8 cellular contexts compared by ENCODE assay signal in the genomic region with DNA sequence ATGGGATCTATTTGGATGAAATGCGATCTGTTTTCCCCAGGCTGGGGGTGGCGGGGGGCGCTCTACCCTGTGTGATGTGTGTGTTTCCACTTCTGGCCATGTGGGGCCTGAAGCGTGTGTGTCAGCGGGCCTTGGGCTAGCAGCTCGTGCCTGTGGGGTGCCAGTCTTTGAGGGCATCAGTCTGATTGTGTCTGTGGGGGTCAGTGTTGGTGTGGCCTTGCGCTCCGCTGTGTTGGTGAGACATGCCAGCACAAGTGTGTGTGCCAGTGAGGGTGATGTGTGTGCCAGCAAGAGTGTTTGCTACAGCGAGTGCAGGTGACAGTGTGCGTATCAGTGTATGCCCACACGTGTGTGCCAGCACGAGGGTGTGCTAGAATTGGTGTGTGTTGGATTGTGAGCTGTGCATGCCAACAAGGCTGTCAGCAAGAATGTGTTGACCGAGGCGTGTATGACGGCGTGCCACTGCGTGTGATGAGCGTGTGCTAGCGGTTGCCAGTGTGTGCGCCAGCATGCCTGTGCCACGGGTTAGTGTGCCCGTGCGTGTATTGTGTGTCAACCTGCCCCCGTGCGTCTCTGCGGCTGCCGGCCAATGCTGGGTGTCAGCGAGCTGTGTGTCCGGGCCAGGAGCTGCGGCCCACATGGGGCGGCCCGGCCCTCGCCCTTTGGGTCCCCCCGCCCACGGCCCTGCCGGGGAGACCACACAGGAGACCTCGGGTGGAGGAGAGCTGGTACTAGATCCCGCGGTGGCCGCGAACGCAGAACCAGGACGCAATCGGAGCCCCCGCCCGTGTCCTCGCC. TPM values are rescaled to one million over a fixed set of nuclear protein-coding genes. Genes with fewer than 3 reads are reported as not detected.
DNase-seq lines count a peak whose midpoint lies in the region; ATAC-seq and TF ChIP-seq lines count a peak whose summit lies in the region.

No MANE protein-coding gene starts in this region.

- peak overlapping the region; percentile 62 for H3K4me3 ChIP-seq in fibroblast of pulmonary artery (replicated peaks; ENCODE audit: low read depth, low read length)

- H3K36me3 Mint-ChIP-seq in activated T-helper 1 cell treated with anti-CD3 and anti-CD28 coated beads, Interleukin-12 subunit alpha, Interleukin-12 subunit beta, Interleukin-2, Interleukin-4 antibody, amounts not matched to agents 30 ng/mL and 10 ng/mL and 1 ng/mL, durations not matched to agents 14 hours and 24 hours and 36 hours (ENCODE audit: low read depth), result no peaks in the 10 kb centered on the region

- DNase-seq in GM10266 (ENCODE audit: extremely low spot score) (peak; percentile 47), NCI-H82 treated with DMSO at 0.1 percent for 48 hours (lab: John Stamatoyannopoulos, UW; ENCODE audit: unreplicated experiment) (peak; percentile 7), fibroblast of pulmonary artery (ENCODE audit: low read depth) (no peak), nucleus accumbens (lab: John Stamatoyannopoulos, UW) (peak in 32 of 56 donors; percentile 34 to 77 (median 56)), superior temporal gyrus (ENCODE audit: extremely low spot score) (no peak), SKM-1 (lab: John Stamatoyannopoulos, UW; ENCODE audit: unreplicated experiment) (no peak)
- no peak for DNase-seq in activated T-helper 1 cell treated with anti-CD3 and anti-CD28 coated beads, Interleukin-12 subunit alpha, Interleukin-12 subunit beta, Interleukin-2, Interleukin-4 antibody, amounts not matched to agents 30 ng/mL and 10 ng/mL and 1 ng/mL, durations not matched to agents 14 hours and 24 hours and 36 hours (ENCODE audit: low spot score)

- no peak for ATAC-seq in GM18907 (IDR thresholded peaks at IDR 0.05; ENCODE audit: unreplicated experiment)

- H3K27me3 Mint-ChIP-seq in activated T-helper 1 cell treated with anti-CD3 and anti-CD28 coated beads, Interleukin-12 subunit alpha, Interleukin-12 subunit beta, Interleukin-2, Interleukin-4 antibody, amounts not matched to agents 30 ng/mL and 10 ng/mL and 1 ng/mL, durations not matched to agents 14 hours and 24 hours and 36 hours (ENCODE audit: insufficient read depth), result peaks cover 7% of the 10 kb centered on the region

- intact Hi-C loops in activated T-helper 1 cell treated with anti-CD3 and anti-CD28 coated beads, Interleukin-12 subunit alpha, Interleukin-12 subunit beta, Interleukin-2, Interleukin-4 antibody, amounts not matched to agents 30 ng/mL and 10 ng/mL and 1 ng/mL, durations not matched to agents 14 hours and 24 hours and 36 hours (cut with micrococcal nuclease), result no loop called here

- TF ChIP-seq CTCF in GM10266 (IDR thresholded peaks at IDR 0.05; ENCODE audit: control insufficient read depth, insufficient read depth, low read depth, missing control alignments), result no peak
- peak; percentile 5 for TF ChIP-seq CTCF in fibroblast of pulmonary artery (IDR thresholded peaks at IDR 0.05; ENCODE audit: low read length, missing control alignments)

- H3K4me1 Mint-ChIP-seq in activated T-helper 1 cell treated with anti-CD3 and anti-CD28 coated beads, Interleukin-12 subunit alpha, Interleukin-12 subunit beta, Interleukin-2, Interleukin-4 antibody, amounts not matched to agents 30 ng/mL and 10 ng/mL and 1 ng/mL, durations not matched to agents 14 hours and 24 hours and 36 hours (ENCODE audit: low read depth), result peaks cover 63% of the 10 kb centered on the region

- H3K4me3 Mint-ChIP-seq in activated T-helper 1 cell treated with anti-CD3 and anti-CD28 coated beads, Interleukin-12 subunit alpha, Interleukin-12 subunit beta, Interleukin-2, Interleukin-4 antibody, amounts not matched to agents 30 ng/mL and 10 ng/mL and 1 ng/mL, durations not matched to agents 14 hours and 24 hours and 36 hours, result peak overlapping the region; percentile 81

- peak overlapping the region; percentile 80 for H3K27ac Mint-ChIP-seq in activated T-helper 1 cell treated with anti-CD3 and anti-CD28 coated beads, Interleukin-12 subunit alpha, Interleukin-12 subunit beta, Interleukin-2, Interleukin-4 antibody, amounts not matched to agents 30 ng/mL and 10 ng/mL and 1 ng/mL, durations not matched to agents 14 hours and 24 hours and 36 hours

- no peaks in the 10 kb centered on the region for H3K9me3 Mint-ChIP-seq in activated T-helper 1 cell treated with anti-CD3 and anti-CD28 coated beads, Interleukin-12 subunit alpha, Interleukin-12 subunit beta, Interleukin-2, Interleukin-4 antibody, amounts not matched to agents 30 ng/mL and 10 ng/mL and 1 ng/mL, durations not matched to agents 14 hours and 24 hours and 36 hours

RNA-seq across cellular contexts. Expression of a gene that starts 0.5 kb away (rescaled TPM):
- 15.3 and 16.0 TPM in 2 replicates for total RNA-seq in activated T-helper 1 cell treated with anti-CD3 and anti-CD28 coated beads, Interleukin-12 subunit alpha, Interleukin-12 subunit beta, Interleukin-2, Interleukin-4 antibody, amounts not matched to agents 30 ng/mL and 10 ng/mL and 1 ng/mL, durations not matched to agents 14 hours and 24 hours and 36 hours

RNA-seq across cellular contexts. Expression of a gene that starts 48.4 kb away (rescaled TPM):
- 2,822 and 2,924 TPM in 2 replicates for total RNA-seq in activated T-helper 1 cell treated with anti-CD3 and anti-CD28 coated beads, Interleukin-12 subunit alpha, Interleukin-12 subunit beta, Interleukin-2, Interleukin-4 antibody, amounts not matched to agents 30 ng/mL and 10 ng/mL and 1 ng/mL, durations not matched to agents 14 hours and 24 hours and 36 hours

Comparison
In these comparisons a context has a peak if more than half of its experiments do, and no peak if none do; other contexts are left out.
1. DNase-seq: peak in GM10266 (single experiment), NCI-H82 treated with DMSO at 0.1 percent for 48 hours (single experiment) and nucleus accumbens (32 of 56); none in activated T-helper 1 cell treated with anti-CD3 and anti-CD28 coated beads, Interleukin-12 subunit alpha, Interleukin-12 subunit beta, Interleukin-2, Interleukin-4 antibody, amounts not matched to agents 30 ng/mL and 10 ng/mL and 1 ng/mL, durations not matched to agents 14 hours and 24 hours and 36 hours (single experiment), fibroblast of pulmonary artery (single experiment), superior temporal gyrus (single experiment) and SKM-1 (single experiment).